Comparison of ENCODE assay signal across 1 cellular context in the genomic region with DNA sequence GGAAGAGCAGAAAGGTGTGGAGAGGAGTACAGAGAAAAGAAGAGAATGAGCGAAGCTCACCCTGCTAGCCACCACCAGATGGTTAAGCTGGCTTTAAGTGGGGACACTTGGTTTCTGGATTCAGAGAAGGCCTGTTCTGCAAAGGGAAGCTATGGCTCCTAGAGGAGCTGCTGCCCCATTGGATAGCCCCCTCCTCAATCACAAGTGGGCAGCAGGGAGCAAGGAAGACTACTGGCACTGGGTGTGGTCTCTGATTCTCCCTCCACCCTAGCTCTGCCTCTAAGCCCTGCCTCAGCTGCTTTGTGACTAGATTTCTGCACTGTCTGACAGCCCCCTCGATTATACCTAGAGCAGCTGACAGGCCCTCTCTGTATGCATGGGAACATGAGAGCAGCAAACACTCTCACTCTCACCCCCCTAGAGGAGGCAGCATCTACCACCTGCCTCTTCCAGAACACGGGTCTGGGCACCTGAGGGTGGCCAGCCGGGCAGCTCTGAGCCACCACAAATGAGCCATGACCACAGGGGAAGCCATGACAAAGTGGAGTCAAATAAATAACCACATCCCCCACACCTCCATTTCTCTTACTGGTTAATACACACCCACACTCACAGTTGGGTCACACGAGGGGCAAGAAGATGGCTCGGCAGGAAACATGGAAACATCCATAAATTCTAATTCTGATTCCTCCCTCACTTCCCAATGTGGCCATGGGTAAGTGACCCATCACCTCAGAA.
TF ChIP-seq lines count a peak whose summit lies in the region.

No MANE protein-coding gene starts in this region.

TF ChIP-seq in A549, 52 proteins besides CTCF, POLR2A, EP300 and RAD21 (continued from another document):
- TF ChIP-seq, protein P1, sequence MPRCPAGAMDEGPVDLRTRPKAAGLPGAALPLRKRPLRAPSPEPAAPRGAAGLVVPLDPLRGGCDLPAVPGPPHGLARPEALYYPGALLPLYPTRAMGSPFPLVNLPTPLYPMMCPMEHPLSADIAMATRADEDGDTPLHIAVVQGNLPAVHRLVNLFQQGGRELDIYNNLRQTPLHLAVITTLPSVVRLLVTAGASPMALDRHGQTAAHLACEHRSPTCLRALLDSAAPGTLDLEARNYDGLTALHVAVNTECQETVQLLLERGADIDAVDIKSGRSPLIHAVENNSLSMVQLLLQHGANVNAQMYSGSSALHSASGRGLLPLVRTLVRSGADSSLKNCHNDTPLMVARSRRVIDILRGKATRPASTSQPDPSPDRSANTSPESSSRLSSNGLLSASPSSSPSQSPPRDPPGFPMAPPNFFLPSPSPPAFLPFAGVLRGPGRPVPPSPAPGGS (IDR thresholded peaks at IDR 0.05) = no peak
- TF ChIP-seq SREBF2 (IDR thresholded peaks at IDR 0.05) = no peak
